Comparison of ENCODE assay signal across 21 cellular contexts in the genomic region with DNA sequence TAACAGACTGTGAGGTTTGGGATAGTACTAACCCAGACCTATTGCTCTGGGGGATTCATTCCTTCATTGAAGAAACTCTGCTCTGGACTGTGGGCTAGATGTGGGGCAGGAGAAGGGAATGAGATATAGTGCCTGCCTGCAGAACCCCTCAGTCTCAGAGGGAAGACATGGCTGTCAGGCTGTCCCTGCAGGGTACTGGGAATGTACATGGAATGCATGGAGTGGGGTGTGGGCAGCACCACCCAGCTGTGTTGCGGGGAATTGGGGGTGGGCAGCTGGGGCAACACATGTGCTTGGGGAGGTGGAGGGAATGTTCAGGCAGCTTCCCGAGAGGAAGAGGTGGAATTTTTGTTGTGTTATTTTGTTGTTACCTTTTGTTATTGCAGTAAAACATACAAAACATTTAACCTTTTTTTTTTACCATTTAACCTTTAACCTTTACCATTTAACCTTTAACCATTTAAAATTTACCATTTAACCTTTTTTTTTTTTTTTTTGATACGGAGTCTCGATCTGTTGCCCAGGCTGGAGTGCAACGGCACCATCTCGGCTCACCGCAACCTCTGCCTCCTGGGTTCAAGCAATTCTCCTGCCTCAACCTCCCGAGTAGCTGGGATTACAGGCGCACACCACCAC. TPM values are rescaled to one million over a fixed set of nuclear protein-coding genes. Genes with fewer than 3 reads are reported as not detected.
DNase-seq lines count a peak whose midpoint lies in the region; ATAC-seq, FAIRE-seq and TF ChIP-seq lines count a peak whose summit lies in the region.
"Had no signal": no experiment of that assay in that cellular context is flagged by ENCODE, and none has a peak within 500 bp of the region (broad histone marks: within the 10 kb centered on the region; RNA-seq: fewer than 3 reads in every experiment).

No MANE protein-coding gene starts in this region.

- peak overlapping the region; percentile 8; the same call in 1 of the 2 replicates for H3K9ac ChIP-seq in IMR-90 (ENCODE audit: low read depth, low read length)
- H3K9ac ChIP-seq in K562 (ENCODE audit: insufficient read depth in 1 of 2, low read depth in 2 of 2, low read length in 2 of 2): no peak overlapping the region
- peak overlapping the region; percentile 79 for H3K9ac ChIP-seq in mesenchymal stem cell (ENCODE audit: low read length)

- peak overlapping the region; percentile 98 for H4K91ac ChIP-seq in IMR-90 (ENCODE audit: insufficient read depth, low read depth, low read length)
- no peak overlapping the region for H4K91ac ChIP-seq in mesenchymal stem cell (ENCODE audit: low read length)

- H3K27ac ChIP-seq in IMR-90 (ENCODE audit: insufficient read depth, low read length) (peak overlapping the region; percentile 87), K562 (ENCODE audit: extremely low read depth, low read depth, low read length) (no peak overlapping the region), mesenchymal stem cell (ENCODE audit: low read length, poor library complexity, severe bottlenecking) (peak overlapping the region; percentile 2), upper lobe of right lung (peak overlapping the region; percentile 42), small intestine (ENCODE audit: low read depth in 1 of 2, low read length in 1 of 2) (peak overlapping the region in 1 of 2 donors; percentile 43)
- H3K27ac ChIP-seq: tibial artery had no signal

- peak overlapping the region; percentile 84 for H3K56ac ChIP-seq in IMR-90 (ENCODE audit: extremely low read depth, insufficient read depth, low read length)

- H3K79me1 ChIP-seq in IMR-90 (ENCODE audit: low read depth in 1 of 2, low read length in 2 of 2) (0 out of 4 replicates have a peak, but pooled peaks cover 0 to 10% of the 10 kb centered on the region in 2 experiments), mesenchymal stem cell (replicated peaks; ENCODE audit: low read length, poor library complexity, severe bottlenecking) (no peaks in the 10 kb centered on the region)

- no CpG with 5 or more reads among the region's 9 CpGs for WGBS in IMR-90 (ENCODE audit: extremely low coverage in 2 of 2, insufficient read length in 1 of 2), 2 experiments
- 73% methylated on average over 6 of the region's 9 CpGs for WGBS in K562 (ENCODE audit: insufficient coverage, low coverage, missing lambda C conversion rate)
- 93% methylated on average over 8 of the region's 9 CpGs for WGBS in mesenchymal stem cell
- WGBS in small intestine, 3 donors: 85 to 95% (median 92%) methylated on average over 9 of the region's 9 CpGs

- H3K9me3 ChIP-seq in IMR-90 (ENCODE audit: control insufficient read depth, insufficient read depth, low read length) (no peaks in the 10 kb centered on the region), K562 (replicated peaks; ENCODE audit: control insufficient read depth, insufficient read depth, low read depth, low read length) (no peaks in the 10 kb centered on the region), mesenchymal stem cell (ENCODE audit: control insufficient read depth, low read length) (no peaks in the 10 kb centered on the region), upper lobe of right lung (no peaks in the 10 kb centered on the region), small intestine (ENCODE audit: control insufficient read depth, low read depth) (no peaks in the 10 kb centered on the region)
- H3K9me3 ChIP-seq: esophagus squamous epithelium, tibial artery had no signal

- H2BK5ac ChIP-seq in IMR-90 (ENCODE audit: low read depth, low read length, poor library complexity, severe bottlenecking): peak overlapping the region; percentile 97
- H2BK5ac ChIP-seq in mesenchymal stem cell (ENCODE audit: low read depth, low read length, poor library complexity, severe bottlenecking): no peak overlapping the region

- H3K4ac ChIP-seq in IMR-90 (ENCODE audit: low read depth, low read length): peak overlapping the region; percentile 96
- peak overlapping the region in 1 of 2 experiments; percentile 90 for H3K4ac ChIP-seq in mesenchymal stem cell (ENCODE audit: low read depth in 1 of 2, low read length in 2 of 2)

- H3K4me3 ChIP-seq in IMR-90 (ENCODE audit: insufficient read depth, low read depth, low read length) (no peak overlapping the region), K562 (no peak overlapping the region), mesenchymal stem cell (ENCODE audit: insufficient read depth in 1 of 2, low read depth in 1 of 2, low read length in 2 of 2) (no peak overlapping the region), upper lobe of right lung (no peak overlapping the region), small intestine (ENCODE audit: low read depth in 1 of 2, low read length in 2 of 2) (no peak overlapping the region)
- H3K4me3 ChIP-seq: esophagus squamous epithelium, heart right ventricle, skin epidermis, tibial artery had no signal

- dilution Hi-C loops in IMR-90 (cut with HindIII; ENCODE audit: low sequenced_read_pairs, unreplicated experiment): no loop called here

- BruUV-seq in IMR-90 (replicated peaks; lab: Mats Ljungman, UMichigan) (no TSS peak), K562 (replicated peaks; lab: Mats Ljungman, UMichigan) (no TSS peak)

- peak overlapping the region; percentile 32; the same call in 1 of the 2 replicates for H3K4me2 ChIP-seq in IMR-90 (ENCODE audit: low read depth, low read length)
- 0 out of 2 replicates have a peak overlapping the region, but pooled peaks have one; percentile 32 for H3K4me2 ChIP-seq in K562 (ENCODE audit: insufficient read depth, low read length)
- no peak overlapping the region for H3K4me2 ChIP-seq in mesenchymal stem cell (ENCODE audit: low read length, poor library complexity, severe bottlenecking)

- H3K23ac ChIP-seq in IMR-90 (ENCODE audit: low read depth, low read length) (peak overlapping the region; percentile 91), mesenchymal stem cell (ENCODE audit: low read length in 2 of 2) (peak overlapping the region in 1 of 2 experiments; percentile 24)

- H2BK12ac ChIP-seq in mesenchymal stem cell (ENCODE audit: low read length in 2 of 2): peak overlapping the region in 1 of 2 experiments; percentile 92

- H2BK15ac ChIP-seq in IMR-90 (ENCODE audit: low read depth, low read length) (peak overlapping the region; percentile 96; the same call in 2 of the 3 replicates), mesenchymal stem cell (ENCODE audit: low read depth, poor library complexity, severe bottlenecking) (no peak overlapping the region)

- H3K27me3 ChIP-seq in IMR-90 (ENCODE audit: control insufficient read depth, insufficient read depth, low read length): no peaks in the 10 kb centered on the region
- H3K27me3 ChIP-seq in K562 (ENCODE audit: control insufficient read depth in 2 of 2, insufficient read depth in 2 of 2, low read length in 2 of 2): peaks cover 5 to 22% of the 10 kb centered on the region in 2 experiments; a peak in 4 of 5 replicates
- H3K27me3 ChIP-seq in mesenchymal stem cell (ENCODE audit: control insufficient read depth in 1 of 2, insufficient read depth in 1 of 2, low read length in 2 of 2): no peaks in the 10 kb centered on the region
- no peaks in the 10 kb centered on the region for H3K27me3 ChIP-seq in upper lobe of right lung
- no peaks in the 10 kb centered on the region for H3K27me3 ChIP-seq in small intestine (ENCODE audit: control insufficient read depth in 2 of 2, insufficient read depth in 2 of 2, low read length in 2 of 2)

- H4K20me1 ChIP-seq in IMR-90 (ENCODE audit: insufficient read depth, low read length) (no peaks in the 10 kb centered on the region; the same call in 1 of the 2 replicates), K562 (replicated peaks; ENCODE audit: control insufficient read depth, insufficient read depth, low read length) (no peaks in the 10 kb centered on the region)

- ATAC-seq in IMR-90 (ENCODE audit: low read depth) (peak; percentile 24), K562 (no peak), upper lobe of right lung (no peak), GM19035 (IDR thresholded peaks at IDR 0.05; ENCODE audit: unreplicated experiment) (no peak), GM19452 (IDR thresholded peaks at IDR 0.05; ENCODE audit: unreplicated experiment) (no peak)
- ATAC-seq: Right ventricle myocardium inferior; stimulated activated effector memory CD8-positive, alpha-beta T cell treated with anti-CD3 and anti-CD28 coated beads, Interleukin-12 subunit alpha, Interleukin-12 subunit beta, amount 100 ng/mL, for 72 hours had no signal

- no peaks in the 10 kb centered on the region for H3K79me2 ChIP-seq in K562 (ENCODE audit: control insufficient read depth, insufficient read depth, low read length)

- POLR2A ChIA-PET in IMR-90 (lab: Charles Lee; ENCODE audit: unreplicated experiment) (no interaction called here), K562 (lab: Yijun Ruan, JAX) (no interaction called here)

- peak overlapping the region; percentile 82 for H2AK9ac ChIP-seq in IMR-90 (replicated peaks; ENCODE audit: low read depth, low read length, poor library complexity)

- CTCF ChIA-PET in IMR-90 (lab: Yijun Ruan, JAX) (interaction anchor here (2.4 kb wide), 1 partner anchor 88 kb away, joined by 5 read pairs; no protein-coding TSS in a partner anchor), K562 (lab: Yijun Ruan, JAX; ENCODE audit: low intra/inter-chr PET ratio) (no interaction called here)

- H3K4me1 ChIP-seq in IMR-90 (ENCODE audit: control insufficient read depth, insufficient read depth, low read length) (peaks cover 27% of the 10 kb centered on the region), K562 (replicated peaks in 1 of 2; ENCODE audit: control insufficient read depth in 2 of 2, insufficient read depth in 2 of 2, low read length in 2 of 2) (peaks cover 0 to 7% of the 10 kb centered on the region in 2 experiments; a peak in 2 of 5 replicates), mesenchymal stem cell (ENCODE audit: control insufficient read depth, insufficient read depth, low read depth, low read length) (peaks cover 24% of the 10 kb centered on the region), upper lobe of right lung (peaks cover 10% of the 10 kb centered on the region), small intestine (ENCODE audit: control insufficient read depth in 2 of 2, insufficient read depth in 1 of 2, low read depth in 1 of 2, low read length in 1 of 2) (no peaks in the 10 kb centered on the region)
- H3K4me1 ChIP-seq: tibial artery had no signal

- TF ChIP-seq CTCF in IMR-90 (conservative IDR thresholded peaks at IDR 0.05; ENCODE audit: low read depth, low read length): no peak
- no peak for TF ChIP-seq CTCF in K562 (IDR thresholded peaks at IDR 0.05 in 2 of 3, conservative IDR thresholded peaks at IDR 0.05 in 1 of 3; ENCODE audit: insufficient read depth in 2 of 3, low read depth in 1 of 3, low read length in 3 of 3)
- no peak for TF ChIP-seq CTCF in upper lobe of right lung (IDR thresholded peaks at IDR 0.05)

- H2BK20ac ChIP-seq in IMR-90 (ENCODE audit: low read depth, low read length): peak overlapping the region; percentile 96

- no peak for TF ChIP-seq EP300 in K562 (IDR thresholded peaks at IDR 0.05; ENCODE audit: low read length)

- H2AK5ac ChIP-seq in IMR-90 (ENCODE audit: low read depth, low read length) (peak overlapping the region; percentile 93), mesenchymal stem cell (ENCODE audit: low read length, severe bottlenecking) (peak overlapping the region; percentile 12)

- in situ Hi-C loops in IMR-90 (cut with MboI; ENCODE audit: low sequenced_read_pairs) (no loop called here), K562 (cut with MboI) (no loop called here)

- intact Hi-C loops in IMR-90 (cut with micrococcal nuclease): no loop called here
- intact Hi-C loops in K562 (cut with micrococcal nuclease): loop anchor here (10.0 kb wide), 1 partner anchor 89 kb away; no protein-coding TSS in a partner anchor
- intact Hi-C loops in upper lobe of right lung (cut with DNase I): no loop called here

- H2AFZ ChIP-seq in IMR-90 (replicated peaks; ENCODE audit: low read length, poor library complexity) (peak overlapping the region; percentile 82), K562 (ENCODE audit: low read depth, low read length) (no peak overlapping the region), mesenchymal stem cell (ENCODE audit: low read depth, low read length) (peak overlapping the region; percentile 29)

- H3K9me1 ChIP-seq in IMR-90 (ENCODE audit: insufficient read depth, low read length): peaks cover 20% of the 10 kb centered on the region
- peaks cover 5% of the 10 kb centered on the region for H3K9me1 ChIP-seq in K562 (ENCODE audit: control insufficient read depth, insufficient read depth, low read length)

- peak overlapping the region; percentile 89 for H3K14ac ChIP-seq in IMR-90 (replicated peaks; ENCODE audit: low read depth, low read length)
- H3K14ac ChIP-seq in mesenchymal stem cell (ENCODE audit: low read length in 2 of 2): peak overlapping the region in 1 of 2 experiments; percentile 96

- H3K18ac ChIP-seq in IMR-90 (ENCODE audit: low read depth, low read length) (peak overlapping the region; percentile 60), mesenchymal stem cell (ENCODE audit: low read depth in 1 of 2, low read length in 2 of 2) (peak overlapping the region; percentile 6 to 94)

- peak overlapping the region; percentile 27 for H4K5ac ChIP-seq in IMR-90 (ENCODE audit: low read depth, low read length)

- H2BK120ac ChIP-seq in IMR-90 (ENCODE audit: low read depth, low read length): peak overlapping the region; percentile 96
- no peak overlapping the region for H2BK120ac ChIP-seq in mesenchymal stem cell (ENCODE audit: low read depth, low read length)

- TF ChIP-seq POLR2A in IMR-90 (IDR thresholded peaks at IDR 0.05; ENCODE audit: low read depth, low read length): no peak
- no peak for TF ChIP-seq POLR2A in K562 (conservative IDR thresholded peaks at IDR 0.05)

- TF ChIP-seq RAD21 in IMR-90 (IDR thresholded peaks at IDR 0.05; ENCODE audit: low read length) (no peak), K562 (CRISPR knock-in tag; conservative IDR thresholded peaks at IDR 0.05 in 1 of 2, IDR thresholded peaks at IDR 0.05 in 1 of 2) (no peak)

- H3K36me3 ChIP-seq in IMR-90 (ENCODE audit: control insufficient read depth, insufficient read depth, low read length) (no peaks in the 10 kb centered on the region), K562 (ENCODE audit: control insufficient read depth, insufficient read depth, low read length) (no peaks in the 10 kb centered on the region), mesenchymal stem cell (ENCODE audit: control insufficient read depth in 1 of 2, insufficient read depth in 2 of 2, low read depth in 1 of 2, low read length in 2 of 2) (peaks cover 0 to 5% of the 10 kb centered on the region in 2 experiments), upper lobe of right lung (no peaks in the 10 kb centered on the region), small intestine (ENCODE audit: control insufficient read depth in 2 of 2, insufficient read depth in 2 of 2, low read length in 2 of 2) (no peaks in the 10 kb centered on the region)
- H3K36me3 ChIP-seq: esophagus squamous epithelium, heart right ventricle, tibial artery had no signal

- no peak for DNase-seq in IMR-90
- DNase-seq in K562 (ENCODE audit: extremely low read depth in 1 of 4, low spot score in 3 of 4): no peak
- DNase-seq in mesenchymal stem cell: no peak
- peak; percentile 32 for DNase-seq in upper lobe of right lung
- no peak for DNase-seq in glomerular visceral epithelial cell (ENCODE audit: extremely low spot score)
- DNase-seq in small intestine: no peak
- DNase-seq: activated CD4-positive, CD25-positive, alpha-beta regulatory T cell; activated effector memory CD4-positive, alpha-beta T cell treated with Interleukin-2 at 50 U/mL for 16 hours; C1 segment of cervical spinal cord; DMS79; esophagus squamous epithelium; NCI-H1436 treated with DMSO at 0.1 percent for 48 hours; T-helper 2 cell; tibial artery had no signal

- no peak for FAIRE-seq in K562 (lab: Jason Lieb, UNC)
- no peak for FAIRE-seq in small intestine (lab: Jason Lieb, UNC)

- H4K8ac ChIP-seq in IMR-90 (ENCODE audit: low read depth in 2 of 2, low read length in 2 of 2) (peak overlapping the region; percentile 90), mesenchymal stem cell (ENCODE audit: low read length) (no peak overlapping the region)

RNA-seq across cellular contexts. Expression of a gene that starts 7.3 kb away (rescaled TPM):
- total RNA-seq in IMR-90 (2012; rRNA removed): 2.7 and 3.3 TPM in 2 replicates
- 2.3 and 3.1 TPM in 2 replicates for polyA plus RNA-seq in IMR-90 (2012; rRNA removed)
- polyA plus RNA-seq in IMR-90 (2012; cell fraction: cytosol; rRNA removed): 1.7 and 3.2 TPM in 2 replicates
- polyA plus RNA-seq in IMR-90 (2012; cell fraction: nucleus; rRNA removed; ENCODE audit: low replicate concordance): 0.87 and 1.6 TPM in 2 replicates
- total RNA-seq in K562 (2011; cell fraction: chromatin; rRNA removed; ENCODE audit: low replicate concordance): not detected in 2 replicates
- not detected in 2 replicates for total RNA-seq in K562 (2011; cell fraction: nucleolus; rRNA removed)
- not detected in 2 replicates for total RNA-seq in K562 (2011; cell fraction: nucleoplasm; rRNA removed)
- total RNA-seq in K562 (2014; rRNA removed): not detected in 2 replicates
- total RNA-seq in K562 (2014; rRNA removed; fragmentation: Illumina TruSeq; extraction: Trizol): not detected in 2 replicates
- total RNA-seq in K562 (2015; rRNA removed; fragmentation: Illumina TruSeq; extraction: Trizol): not detected in 2 replicates
- total RNA-seq in K562 (2021): 0.04 TPM in 1 of 2 replicates, not detected in the other
- not detected in 2 replicates for polyA plus RNA-seq in K562 (2011; rRNA removed)
- polyA plus RNA-seq in K562 (2011; cell fraction: cytosol; rRNA removed): 0.04 TPM in 1 of 2 replicates, not detected in the other
- 0.07 TPM in 1 of 2 replicates, not detected in the other for polyA plus RNA-seq in K562 (2011; cell fraction: nucleus; rRNA removed)
- polyA plus RNA-seq in K562 (2012): 0.04 and 0.06 TPM in 2 replicates
- polyA plus RNA-seq in K562 (2014; fragmentation: Illumina TruSeq; extraction: Trizol): not detected in 2 replicates
- polyA plus RNA-seq in K562 (2014; fragmentation: Nextera tagmentation; extraction: Ambion mirVana): under 1 TPM in 1 of 2 experiments, not detected in 1; 0.08 TPM
- not detected in 2 replicates for polyA plus RNA-seq in K562 (2014; rRNA removed)
- polyA minus RNA-seq in K562 (2011; rRNA and poly(A)+ RNA removed): 0.04 and 0.06 TPM in 2 replicates
- polyA minus RNA-seq in K562 (2011; cell fraction: cytosol; rRNA and poly(A)+ RNA removed): 0.73 TPM in 1 of 2 replicates, not detected in the other
- polyA minus RNA-seq in K562 (2011; cell fraction: nucleus; rRNA and poly(A)+ RNA removed): not detected in 2 replicates
- 8.3 TPM for polyA plus RNA-seq in mesenchymal stem cell (2013, experiment 1 of 2)
- 8.1 TPM for polyA plus RNA-seq in mesenchymal stem cell (2013, experiment 2 of 2)
- 37.9 TPM for total RNA-seq in upper lobe of right lung
- polyA plus RNA-seq in small intestine: 1 to 10 TPM in 2 of 3 donors, under 1 TPM in 1; 0.45 to 1.7 (median 1.1) TPM
- total RNA-seq: dermis blood vessel endothelial cell had no signal

Comparison
In these comparisons a context has a peak if more than half of its experiments do, and no peak if none do; other contexts are left out.
1. H3K9ac ChIP-seq: peak in IMR-90 (single experiment) and mesenchymal stem cell (single experiment); none in K562 (0 of 2).